Comparison of ENCODE assay signal across 2 cellular contexts in the genomic region with DNA sequence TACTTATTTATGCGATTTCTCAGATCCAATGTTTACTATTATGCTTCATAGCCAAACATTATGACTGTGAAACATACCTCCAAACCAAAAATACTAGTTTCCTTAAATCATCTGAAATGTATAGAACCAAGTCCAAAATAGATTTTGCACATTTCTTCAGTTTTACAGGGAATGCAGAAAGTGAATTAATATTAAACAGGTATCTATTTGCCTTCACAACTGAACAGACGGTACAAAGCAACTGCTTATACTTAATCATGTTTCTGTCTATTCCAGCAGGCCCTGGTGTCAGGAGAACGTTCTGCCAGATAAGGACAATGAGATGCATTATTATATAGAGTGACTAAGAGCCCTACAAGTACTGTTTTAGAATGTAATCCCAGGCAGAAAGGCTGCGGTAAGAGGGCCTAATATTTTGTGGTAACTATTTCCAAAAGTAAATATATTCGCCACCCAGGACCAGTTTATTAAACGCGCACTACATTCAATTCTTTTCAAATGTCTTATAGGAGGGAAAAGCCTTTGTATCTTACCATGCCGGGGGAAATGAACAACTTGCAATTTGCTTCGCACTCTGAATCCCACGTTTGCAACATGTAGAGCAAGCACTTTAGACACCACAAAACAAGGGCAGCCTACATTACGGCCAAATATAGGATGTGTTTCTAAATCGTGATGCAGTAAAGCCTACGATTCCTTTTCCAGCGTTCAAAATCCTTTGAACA.
TF ChIP-seq lines count a peak whose summit lies in the region.

No MANE protein-coding gene starts in this region.

TF ChIP-seq in endothelial cell of umbilical vein, 7 proteins besides CTCF, POLR2A, EP300 and RAD21 (continued from another document):
- TF ChIP-seq FOS (IDR thresholded peaks at IDR 0.05; ENCODE audit: borderline replicate concordance, insufficient read depth, low read length) = no peak
- no peak for TF ChIP-seq MYC (IDR thresholded peaks at IDR 0.05; ENCODE audit: low read depth, low read length)
- TF ChIP-seq, protein P1, sequence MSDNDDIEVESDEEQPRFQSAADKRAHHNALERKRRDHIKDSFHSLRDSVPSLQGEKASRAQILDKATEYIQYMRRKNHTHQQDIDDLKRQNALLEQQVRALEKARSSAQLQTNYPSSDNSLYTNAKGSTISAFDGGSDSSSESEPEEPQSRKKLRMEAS (IDR thresholded peaks at IDR 0.05; ENCODE audit: insufficient read depth, insufficient read length) = no peak
- no peak for TF ChIP-seq EZH2 (IDR thresholded peaks at IDR 0.05; ENCODE audit: borderline replicate concordance, low read depth, low read length, severe bottlenecking)
TF ChIP-seq in endothelial cell of umbilical vein: peak in this region for 0.

TF ChIP-seq in neural cell, 6 proteins besides CTCF, POLR2A, EP300 and RAD21 (continued from another document):
- TF ChIP-seq, protein P2, sequence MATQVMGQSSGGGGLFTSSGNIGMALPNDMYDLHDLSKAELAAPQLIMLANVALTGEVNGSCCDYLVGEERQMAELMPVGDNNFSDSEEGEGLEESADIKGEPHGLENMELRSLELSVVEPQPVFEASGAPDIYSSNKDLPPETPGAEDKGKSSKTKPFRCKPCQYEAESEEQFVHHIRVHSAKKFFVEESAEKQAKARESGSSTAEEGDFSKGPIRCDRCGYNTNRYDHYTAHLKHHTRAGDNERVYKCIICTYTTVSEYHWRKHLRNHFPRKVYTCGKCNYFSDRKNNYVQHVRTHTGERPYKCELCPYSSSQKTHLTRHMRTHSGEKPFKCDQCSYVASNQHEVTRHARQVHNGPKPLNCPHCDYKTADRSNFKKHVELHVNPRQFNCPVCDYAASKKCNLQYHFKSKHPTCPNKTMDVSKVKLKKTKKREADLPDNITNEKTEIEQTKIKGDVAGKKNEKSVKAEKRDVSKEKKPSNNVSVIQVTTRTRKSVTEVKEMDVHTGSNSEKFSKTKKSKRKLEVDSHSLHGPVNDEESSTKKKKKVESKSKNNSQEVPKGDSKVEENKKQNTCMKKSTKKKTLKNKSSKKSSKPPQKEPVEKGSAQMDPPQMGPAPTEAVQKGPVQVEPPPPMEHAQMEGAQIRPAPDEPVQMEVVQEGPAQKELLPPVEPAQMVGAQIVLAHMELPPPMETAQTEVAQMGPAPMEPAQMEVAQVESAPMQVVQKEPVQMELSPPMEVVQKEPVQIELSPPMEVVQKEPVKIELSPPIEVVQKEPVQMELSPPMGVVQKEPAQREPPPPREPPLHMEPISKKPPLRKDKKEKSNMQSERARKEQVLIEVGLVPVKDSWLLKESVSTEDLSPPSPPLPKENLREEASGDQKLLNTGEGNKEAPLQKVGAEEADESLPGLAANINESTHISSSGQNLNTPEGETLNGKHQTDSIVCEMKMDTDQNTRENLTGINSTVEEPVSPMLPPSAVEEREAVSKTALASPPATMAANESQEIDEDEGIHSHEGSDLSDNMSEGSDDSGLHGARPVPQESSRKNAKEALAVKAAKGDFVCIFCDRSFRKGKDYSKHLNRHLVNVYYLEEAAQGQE (IDR thresholded peaks at IDR 0.05; ENCODE audit: borderline replicate concordance) = no peak
- no peak for TF ChIP-seq MXI1 (conservative IDR thresholded peaks at IDR 0.05; ENCODE audit: poor library complexity, severe bottlenecking)
- TF ChIP-seq EZH2 (IDR thresholded peaks at IDR 0.05; ENCODE audit: borderline replicate concordance, insufficient read depth, low read length, poor library complexity, severe bottlenecking) = no peak
- TF ChIP-seq POLR2AphosphoS5 (IDR thresholded peaks at IDR 0.05) = no peak
TF ChIP-seq in neural cell: peak in this region for 0.
